ENCODE assay signal across 1 cellular context in the genomic region with DNA sequence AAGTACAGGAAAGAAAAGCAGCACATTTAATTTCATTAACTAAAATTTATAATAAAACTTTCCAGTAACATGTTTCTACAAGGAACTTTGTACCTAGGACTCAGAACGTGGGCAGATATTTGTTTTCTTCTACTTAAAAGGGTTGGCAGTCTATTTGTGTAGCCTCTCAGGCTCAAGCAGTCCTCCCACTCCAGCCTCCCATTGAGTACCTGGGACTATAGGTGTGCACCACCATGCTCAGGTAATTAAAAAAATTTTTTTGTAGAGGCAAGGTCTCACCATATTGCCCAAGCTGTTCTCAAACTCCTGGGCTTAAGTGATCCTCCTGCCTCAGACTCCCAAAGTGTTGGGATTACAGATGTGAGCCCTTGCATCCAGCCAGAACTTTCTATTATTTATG.
TF ChIP-seq lines count a peak whose summit lies in the region.

No MANE protein-coding gene starts in this region.

TF ChIP-seq in HepG2, 621 proteins besides CTCF, POLR2A, EP300 and RAD21:
- TF ChIP-seq ZNF263 (CRISPR knock-in tag; IDR thresholded peaks at IDR 0.05), result peak; percentile 83
- no peak for TF ChIP-seq KMT2A (CRISPR knock-in tag; IDR thresholded peaks at IDR 0.05)
- TF ChIP-seq, protein P1, sequence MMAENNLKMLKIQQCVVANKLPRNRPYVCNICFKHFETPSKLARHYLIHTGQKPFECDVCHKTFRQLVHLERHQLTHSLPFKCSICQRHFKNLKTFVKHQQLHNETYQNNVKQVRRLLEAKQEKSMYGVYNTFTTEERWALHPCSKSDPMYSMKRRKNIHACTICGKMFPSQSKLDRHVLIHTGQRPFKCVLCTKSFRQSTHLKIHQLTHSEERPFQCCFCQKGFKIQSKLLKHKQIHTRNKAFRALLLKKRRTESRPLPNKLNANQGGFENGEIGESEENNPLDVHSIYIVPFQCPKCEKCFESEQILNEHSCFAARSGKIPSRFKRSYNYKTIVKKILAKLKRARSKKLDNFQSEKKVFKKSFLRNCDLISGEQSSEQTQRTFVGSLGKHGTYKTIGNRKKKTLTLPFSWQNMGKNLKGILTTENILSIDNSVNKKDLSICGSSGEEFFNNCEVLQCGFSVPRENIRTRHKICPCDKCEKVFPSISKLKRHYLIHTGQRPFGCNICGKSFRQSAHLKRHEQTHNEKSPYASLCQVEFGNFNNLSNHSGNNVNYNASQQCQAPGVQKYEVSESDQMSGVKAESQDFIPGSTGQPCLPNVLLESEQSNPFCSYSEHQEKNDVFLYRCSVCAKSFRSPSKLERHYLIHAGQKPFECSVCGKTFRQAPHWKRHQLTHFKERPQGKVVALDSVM (CRISPR knock-in tag; IDR thresholded peaks at IDR 0.05), result peak; percentile 82
